In the genomic region with DNA sequence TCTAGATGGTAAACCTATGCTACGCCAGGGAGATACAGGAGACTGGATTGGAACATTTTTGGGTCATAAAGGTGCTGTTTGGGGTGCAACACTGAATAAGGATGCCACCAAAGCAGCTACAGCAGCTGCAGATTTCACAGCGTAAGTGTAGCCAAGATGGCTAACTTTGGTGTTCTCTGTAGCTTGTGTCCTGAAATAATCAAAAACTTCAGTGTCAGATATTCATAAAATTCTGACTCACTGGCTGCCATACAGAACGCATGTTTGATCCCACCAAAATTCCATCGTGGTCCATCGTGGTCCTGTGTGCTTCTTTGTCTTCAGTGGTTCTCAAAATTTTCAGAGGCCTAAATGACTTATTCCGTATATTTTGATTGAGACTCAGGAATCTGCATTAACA, we compare ENCODE assay signal across 8 cellular contexts. TPM values are rescaled to one million over a fixed set of nuclear protein-coding genes. Genes with fewer than 3 reads are reported as not detected.
DNase-seq lines count a peak whose midpoint lies in the region; ATAC-seq, FAIRE-seq and TF ChIP-seq lines count a peak whose summit lies in the region.

No MANE protein-coding gene starts in this region.

- H3K9me3 ChIP-seq in ascending aorta, result no peaks in the 10 kb centered on the region
- no peaks in the 10 kb centered on the region for H3K9me3 ChIP-seq in HepG2 (ENCODE audit: low read length)
- H3K9me3 ChIP-seq in transverse colon, result no peaks in the 10 kb centered on the region

- TF ChIP-seq CTCF in ascending aorta (IDR thresholded peaks at IDR 0.05), result no peak
- no peak for TF ChIP-seq CTCF in HepG2 (CRISPR knock-in tag; IDR thresholded peaks at IDR 0.05)
- TF ChIP-seq CTCF in transverse colon (IDR thresholded peaks at IDR 0.05), result no peak

- no peaks in the 10 kb centered on the region for H3K9me3 Mint-ChIP-seq in activated T-cell treated with anti-CD3 and anti-CD28 coated beads, Interleukin-2, amount 50 U/mL, for 72 hours

- DNase-seq in activated T-cell treated with anti-CD3 and anti-CD28 coated beads, Interleukin-2, amount 50 U/mL, for 72 hours, result no peak
- no peak for DNase-seq in activated T-cell treated with anti-CD3 and anti-CD28 coated beads for 4 hours
- DNase-seq in ascending aorta (ENCODE audit: low spot score in 2 of 2), result no peak
- DNase-seq in HepG2 (ENCODE audit: low spot score), result no peak
- DNase-seq in transverse colon, result no peak
- DNase-seq in mesenteric fat pad (ENCODE audit: low spot score), result no peak
- DNase-seq in germinal center (ENCODE audit: low spot score), result no peak
- DNase-seq in DMS53 treated with DMSO at 0.1 percent for 48 hours (lab: John Stamatoyannopoulos, UW; ENCODE audit: unreplicated experiment), result no peak

- FAIRE-seq in HepG2 (lab: Jason Lieb, UNC), result no peak

- H3K36me3 Mint-ChIP-seq in activated T-cell treated with anti-CD3 and anti-CD28 coated beads, Interleukin-2, amount 50 U/mL, for 72 hours (ENCODE audit: insufficient read depth in 2 of 2), result peaks cover 13 to 14% of the 10 kb centered on the region in 2 donors

- CTCF ChIA-PET in HepG2 (lab: Yijun Ruan, JAX; ENCODE audit: low intra/inter-chr PET ratio, low total read pairs), result no interaction called here

- H2AFZ ChIP-seq in HepG2 (ENCODE audit: low read length), result no peak overlapping the region

- 27% methylated on average over 6 of the region's 6 CpGs for WGBS in HepG2 (ENCODE audit: low lambda C conversion rate)
- WGBS in transverse colon (ENCODE audit: low coverage in 1 of 2), 2 donors, result 42 to 43% methylated on average over 3 to 6 of the region's 6 CpGs

- H3K27ac ChIP-seq in ascending aorta (peak overlapping the region; percentile 97), HepG2 (ENCODE audit: extremely low read length, insufficient read depth, low read length) (peak overlapping the region; percentile 94), transverse colon (peak overlapping the region; percentile 91 to 95 (median 94))

- intact Hi-C loops in ascending aorta (cut with DNase I), result no loop called here
- intact Hi-C loops in HepG2 (cut with micrococcal nuclease; ENCODE audit: unreplicated experiment), result loop anchor here (10.0 kb wide), 1 partner anchor 1109 kb away; a partner anchor contains a TSS
- intact Hi-C loops in transverse colon (cut with DNase I; ENCODE audit: low total_unique reads), result no loop called here

- peak overlapping the region; percentile 92 for H3K4me2 ChIP-seq in HepG2 (ENCODE audit: low read depth, low read length)

- peaks cover 59% of the 10 kb centered on the region for H3K79me2 ChIP-seq in HepG2 (ENCODE audit: insufficient read depth, low read length)

- ATAC-seq in activated T-cell treated with anti-CD3 and anti-CD28 coated beads, Interleukin-2, amount 50 U/mL, for 72 hours (replicated peaks in 1 of 2), result no peak
- no peak for ATAC-seq in HepG2

- H3K27me3 Mint-ChIP-seq in activated T-cell treated with anti-CD3 and anti-CD28 coated beads, Interleukin-2, amount 50 U/mL, for 72 hours (ENCODE audit: low read depth), result no peaks in the 10 kb centered on the region

- no peak for TF ChIP-seq RAD21 in HepG2 (CRISPR knock-in tag; IDR thresholded peaks at IDR 0.05)

- POLR2A ChIA-PET in HepG2 (lab: Yijun Ruan, JAX), result interaction anchor here (1.0 to 2.7 kb wide), 3 partner anchors 26 to 138 kb away, joined by 3 to 8 read pairs (median 6); partner anchors contain the start of gene DERA

- H3K36me3 ChIP-seq in ascending aorta (peaks cover 0 to 3% of the 10 kb centered on the region in 2 donors), HepG2 (replicated peaks in 1 of 2; ENCODE audit: control insufficient read depth in 1 of 2, insufficient read depth in 2 of 2, low read length in 2 of 2) (peaks cover 3 to 6% of the 10 kb centered on the region in 2 experiments; a peak in 4 of 5 replicates), transverse colon (no peaks in the 10 kb centered on the region)

- peaks cover 26% of the 10 kb centered on the region for H4K20me1 ChIP-seq in HepG2 (ENCODE audit: insufficient read depth, low read length)

- TF ChIP-seq POLR2A in HepG2 (IDR thresholded peaks at IDR 0.05; ENCODE audit: insufficient read depth in 1 of 2, low read depth in 2 of 2, low read length in 2 of 2), result no peak
- no peak for TF ChIP-seq POLR2A in transverse colon (IDR thresholded peaks at IDR 0.05)

- no TSS peak for BruUV-seq in HepG2 (replicated peaks; lab: Mats Ljungman, UMichigan)

- no peaks in the 10 kb centered on the region for H3K27me3 ChIP-seq in ascending aorta
- H3K27me3 ChIP-seq in HepG2 (ENCODE audit: control insufficient read depth in 1 of 2, insufficient read depth in 2 of 2, low read length in 2 of 2), result peaks cover 0 to 6% of the 10 kb centered on the region in 2 experiments; a peak in 1 of 5 replicates
- no peaks in the 10 kb centered on the region for H3K27me3 ChIP-seq in transverse colon

- in situ Hi-C loops in HepG2 (cut with HindIII; ENCODE audit: extremely low pct_ligation_motif_present, low pct_unique_long_range_greater_than_20kb) (no loop called here), transverse colon (cut with MboI; ENCODE audit: low pct_ligation_motif_present in 1 of 4, low pct_unique_long_range_greater_than_20kb in 1 of 4, low sequenced_read_pairs in 3 of 4) (no loop called here)

- peaks cover 3 to 27% of the 10 kb centered on the region in 2 donors for H3K4me1 ChIP-seq in ascending aorta
- peaks cover 50% of the 10 kb centered on the region for H3K4me1 ChIP-seq in HepG2 (ENCODE audit: insufficient read depth, low read length)
- peaks cover 6 to 41% (median 18%) of the 10 kb centered on the region in 4 donors for H3K4me1 ChIP-seq in transverse colon

- H3K4me3 ChIP-seq in ascending aorta, result peak overlapping the region; percentile 75 to 85
- peak overlapping the region; percentile 77 to 99 (median 96) for H3K4me3 ChIP-seq in HepG2 (replicated peaks in 1 of 3; ENCODE audit: insufficient read depth in 1 of 3, low read depth in 2 of 3, low read length in 3 of 3)
- H3K4me3 ChIP-seq in transverse colon, result peak overlapping the region in 3 of 4 donors; percentile 70 to 84 (median 76)

- H3K4me1 Mint-ChIP-seq in activated T-cell treated with anti-CD3 and anti-CD28 coated beads, Interleukin-2, amount 50 U/mL, for 72 hours (ENCODE audit: low read depth), result peaks cover 66% of the 10 kb centered on the region

- H3K4me3 Mint-ChIP-seq in activated T-cell treated with anti-CD3 and anti-CD28 coated beads, Interleukin-2, amount 50 U/mL, for 72 hours, result peak overlapping the region; percentile 92 to 99

- no peak for TF ChIP-seq EP300 in HepG2 (IDR thresholded peaks at IDR 0.05; ENCODE audit: low read depth in 2 of 2, low read length in 2 of 2)
- no peak for TF ChIP-seq EP300 in HepG2 (CRISPR knock-in tag; IDR thresholded peaks at IDR 0.05; ENCODE audit: borderline replicate concordance)
- TF ChIP-seq EP300 in transverse colon (IDR thresholded peaks at IDR 0.05; ENCODE audit: low read depth), result no peak

- peak overlapping the region; percentile 95 for H3K9ac ChIP-seq in HepG2 (ENCODE audit: insufficient read depth, low read depth, low read length)

- peak overlapping the region; percentile 97 for H3K27ac Mint-ChIP-seq in activated T-cell treated with anti-CD3 and anti-CD28 coated beads, Interleukin-2, amount 50 U/mL, for 72 hours

RNA-seq across cellular contexts. Expression of gene STRAP, which starts 1.3 kb away (rescaled TPM):
- 100 to 1,000 TPM in 1 of 2 donors, 10 to 100 TPM in 1; 95.6 to 104 TPM for total RNA-seq in activated T-cell treated with anti-CD3 and anti-CD28 coated beads, Interleukin-2, amount 50 U/mL, for 72 hours
- total RNA-seq in ascending aorta (17.1 TPM), HepG2 (2016; rRNA removed; fragmentation: Illumina TruSeq; extraction: Trizol) (118 and 209 TPM in 2 replicates), transverse colon (10 to 100 TPM; 39.3 to 78.6 (median 48.6) TPM), mesenteric fat pad (109 TPM)
- 59.5 and 67.0 TPM in 2 replicates for total RNA-seq in HepG2 (2016; cell fraction: cytosol; rRNA removed; fragmentation: Illumina TruSeq; extraction: Trizol; ENCODE audit: low read depth)
- total RNA-seq in HepG2 (2016; cell fraction: insoluble cytoplasmic fraction; rRNA removed; fragmentation: Illumina TruSeq; extraction: Trizol), result 113 and 182 TPM in 2 replicates
- total RNA-seq in HepG2 (2016; cell fraction: membrane; rRNA removed; fragmentation: Illumina TruSeq; extraction: Trizol), result 152 and 164 TPM in 2 replicates
- 67.2 and 75.9 TPM in 2 replicates for total RNA-seq in HepG2 (2016; cell fraction: nucleus; rRNA removed; fragmentation: Illumina TruSeq; extraction: Trizol)
- polyA plus RNA-seq in HepG2 (2011; rRNA removed), result 50.0 and 66.9 TPM in 2 replicates
- polyA plus RNA-seq in HepG2 (2011; cell fraction: cytosol; rRNA removed), result 45.9 and 56.3 TPM in 2 replicates
- polyA plus RNA-seq in HepG2 (2011; cell fraction: nucleus; rRNA removed), result 15.4 and 18.5 TPM in 2 replicates
- 98.4 and 107 TPM in 2 replicates for polyA plus RNA-seq in HepG2 (2012)
- 84.6 and 85.9 TPM in 2 replicates for polyA plus RNA-seq in HepG2 (2016; cell fraction: cytosol; fragmentation: Illumina TruSeq; extraction: Trizol; ENCODE audit: low read depth)
- polyA plus RNA-seq in HepG2 (2016; cell fraction: insoluble cytoplasmic fraction; fragmentation: Illumina TruSeq; extraction: Trizol; ENCODE audit: low read depth), result 184 and 200 TPM in 2 replicates
- 141 and 148 TPM in 2 replicates for polyA plus RNA-seq in HepG2 (2016; cell fraction: membrane; fragmentation: Illumina TruSeq; extraction: Trizol; ENCODE audit: low read depth)
- 89.3 and 99.2 TPM in 2 replicates for polyA plus RNA-seq in HepG2 (2016; cell fraction: nucleus; fragmentation: Illumina TruSeq; extraction: Trizol; ENCODE audit: insufficient read depth, low read depth)
- 120 and 181 TPM in 2 replicates for polyA minus RNA-seq in HepG2 (2011; rRNA and poly(A)+ RNA removed; ENCODE audit: low replicate concordance)
- 78.0 and 91.8 TPM in 2 replicates for polyA minus RNA-seq in HepG2 (2011; cell fraction: cytosol; rRNA and poly(A)+ RNA removed)
- polyA minus RNA-seq in HepG2 (2011; cell fraction: nucleus; rRNA and poly(A)+ RNA removed), result 38.5 and 42.1 TPM in 2 replicates

RNA-seq across cellular contexts. Expression of gene DERA, which starts 27.6 kb away (rescaled TPM):
- 10 to 100 TPM; 26.5 to 29.4 TPM for total RNA-seq in activated T-cell treated with anti-CD3 and anti-CD28 coated beads, Interleukin-2, amount 50 U/mL, for 72 hours
- 5.6 TPM for total RNA-seq in ascending aorta
- 51.3 and 59.9 TPM in 2 replicates for total RNA-seq in HepG2 (2016; rRNA removed; fragmentation: Illumina TruSeq; extraction: Trizol)
- total RNA-seq in HepG2 (2016; cell fraction: cytosol; rRNA removed; fragmentation: Illumina TruSeq; extraction: Trizol; ENCODE audit: low read depth), result 27.8 and 33.3 TPM in 2 replicates
- 54.4 and 63.8 TPM in 2 replicates for total RNA-seq in HepG2 (2016; cell fraction: insoluble cytoplasmic fraction; rRNA removed; fragmentation: Illumina TruSeq; extraction: Trizol)
- 39.9 and 46.1 TPM in 2 replicates for total RNA-seq in HepG2 (2016; cell fraction: membrane; rRNA removed; fragmentation: Illumina TruSeq; extraction: Trizol)
- 28.7 and 30.1 TPM in 2 replicates for total RNA-seq in HepG2 (2016; cell fraction: nucleus; rRNA removed; fragmentation: Illumina TruSeq; extraction: Trizol)
- 15.8 and 24.0 TPM in 2 replicates for polyA plus RNA-seq in HepG2 (2011; rRNA removed)
- 12.1 and 15.7 TPM in 2 replicates for polyA plus RNA-seq in HepG2 (2011; cell fraction: cytosol; rRNA removed)
- 6.4 and 7.9 TPM in 2 replicates for polyA plus RNA-seq in HepG2 (2011; cell fraction: nucleus; rRNA removed)
- polyA plus RNA-seq in HepG2 (2012), result 18.4 and 33.0 TPM in 2 replicates
- 24.4 and 28.5 TPM in 2 replicates for polyA plus RNA-seq in HepG2 (2016; cell fraction: cytosol; fragmentation: Illumina TruSeq; extraction: Trizol; ENCODE audit: low read depth)
- 52.6 and 55.1 TPM in 2 replicates for polyA plus RNA-seq in HepG2 (2016; cell fraction: insoluble cytoplasmic fraction; fragmentation: Illumina TruSeq; extraction: Trizol; ENCODE audit: low read depth)
- polyA plus RNA-seq in HepG2 (2016; cell fraction: membrane; fragmentation: Illumina TruSeq; extraction: Trizol; ENCODE audit: low read depth), result 34.2 and 34.9 TPM in 2 replicates
- polyA plus RNA-seq in HepG2 (2016; cell fraction: nucleus; fragmentation: Illumina TruSeq; extraction: Trizol; ENCODE audit: insufficient read depth, low read depth), result 30.6 and 34.6 TPM in 2 replicates
- polyA minus RNA-seq in HepG2 (2011; rRNA and poly(A)+ RNA removed; ENCODE audit: low replicate concordance), result 6.9 and 14.3 TPM in 2 replicates
- 14.5 and 18.7 TPM in 2 replicates for polyA minus RNA-seq in HepG2 (2011; cell fraction: cytosol; rRNA and poly(A)+ RNA removed)
- polyA minus RNA-seq in HepG2 (2011; cell fraction: nucleus; rRNA and poly(A)+ RNA removed), result 25.6 and 25.8 TPM in 2 replicates
- 100 to 1,000 TPM in 1 of 4 donors, 10 to 100 TPM in 2, 1 to 10 TPM in 1; 9.2 to 112 (median 69.9) TPM for total RNA-seq in transverse colon
- 34.2 TPM for total RNA-seq in mesenteric fat pad
